In the genomic region with DNA sequence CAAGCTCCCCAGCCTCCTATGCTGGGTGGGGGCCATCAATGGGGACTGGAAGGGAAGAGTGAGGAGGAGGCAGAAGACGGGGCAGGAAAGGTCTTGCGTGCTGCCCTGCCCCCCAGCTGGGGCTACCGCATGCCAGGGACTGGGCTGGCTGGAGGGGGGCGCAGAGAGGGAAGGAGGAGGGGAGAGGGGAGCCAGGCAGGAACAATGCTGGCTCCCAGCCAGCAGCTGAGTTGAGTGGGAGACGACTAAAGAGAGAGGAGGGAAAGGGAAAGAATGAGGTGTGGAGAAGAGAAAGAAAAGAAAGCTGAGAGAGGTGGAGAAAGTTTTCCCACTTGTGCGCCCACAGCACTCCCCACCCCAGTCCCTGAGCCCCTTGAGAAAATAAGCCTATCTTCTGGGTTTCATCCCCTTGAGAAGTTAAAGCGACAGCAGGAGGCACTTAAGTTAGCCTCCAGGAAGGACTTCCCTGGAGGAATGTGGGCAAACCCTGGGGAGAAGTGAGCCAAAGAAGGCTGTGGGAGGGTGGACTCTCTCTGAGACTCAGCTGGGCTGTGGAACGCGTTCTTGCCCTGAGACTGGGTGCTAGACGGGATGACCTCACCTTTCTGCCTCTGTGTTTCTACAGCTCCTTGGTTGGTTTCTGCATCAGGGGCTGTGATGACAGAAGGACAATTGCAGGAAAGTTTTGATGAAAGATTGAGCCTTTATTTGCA, we compare ENCODE assay signal across 1 cellular context.
A peak's percentile ranks its signal among the peaks of the same experiment; 100 is the strongest.
TF ChIP-seq lines count a peak whose summit lies in the region.

No MANE protein-coding gene starts in this region.

TF ChIP-seq in HEK293, 187 proteins besides CTCF, POLR2A, EP300 and RAD21 (continued from another document and continues in another):
- TF ChIP-seq ZNF670 (tag by site-specific recombination; IDR thresholded peaks at IDR 0.05; ENCODE audit: low read depth) (no peak), ZNF121 (tag by site-specific recombination; IDR thresholded peaks at IDR 0.05) (no peak), ZNF394 (tag by site-specific recombination; IDR thresholded peaks at IDR 0.05; ENCODE audit: borderline replicate concordance) (no peak; the same call in 1 of the 2 replicates), ZNF600 (tag by site-specific recombination; IDR thresholded peaks at IDR 0.05) (no peak), SETDB1 (IDR thresholded peaks at IDR 0.05; ENCODE audit: insufficient read length, low read length) (no peak), KLF7 (tag by site-specific recombination; IDR thresholded peaks at IDR 0.05; ENCODE audit: borderline replicate concordance) (no peak), ZNF621 (tag by site-specific recombination; IDR thresholded peaks at IDR 0.05) (no peak), KLF8 (tag by site-specific recombination; IDR thresholded peaks at IDR 0.05) (no peak), ZNF169 (tag by site-specific recombination; IDR thresholded peaks at IDR 0.05) (no peak), ZNF510 (tag by site-specific recombination; IDR thresholded peaks at IDR 0.05; ENCODE audit: insufficient replicate concordance) (no peak), ZSCAN16 (tag by site-specific recombination; IDR thresholded peaks at IDR 0.05) (no peak), ZIC2 (tag by site-specific recombination; IDR thresholded peaks at IDR 0.05) (peak; percentile 60), ZSCAN23 (tag by site-specific recombination; IDR thresholded peaks at IDR 0.05) (0 out of 2 replicates have a peak, but pooled peaks have one; percentile 21), ZNF16 (tag by site-specific recombination; IDR thresholded peaks at IDR 0.05; ENCODE audit: low read depth) (peak; percentile 73; the same call in 1 of the 2 replicates), ZNF426 (tag by site-specific recombination; IDR thresholded peaks at IDR 0.05) (no peak), ZNF223 (tag by site-specific recombination; IDR thresholded peaks at IDR 0.05) (peak; percentile 79), ZNF701 (tag by site-specific recombination; IDR thresholded peaks at IDR 0.05) (no peak), ZNF623 (tag by site-specific recombination; IDR thresholded peaks at IDR 0.05) (no peak), ZNF664 (tag by site-specific recombination; IDR thresholded peaks at IDR 0.05) (no peak), IKZF3 (tag by site-specific recombination; IDR thresholded peaks at IDR 0.05) (no peak)
- TF ChIP-seq, protein P1, sequence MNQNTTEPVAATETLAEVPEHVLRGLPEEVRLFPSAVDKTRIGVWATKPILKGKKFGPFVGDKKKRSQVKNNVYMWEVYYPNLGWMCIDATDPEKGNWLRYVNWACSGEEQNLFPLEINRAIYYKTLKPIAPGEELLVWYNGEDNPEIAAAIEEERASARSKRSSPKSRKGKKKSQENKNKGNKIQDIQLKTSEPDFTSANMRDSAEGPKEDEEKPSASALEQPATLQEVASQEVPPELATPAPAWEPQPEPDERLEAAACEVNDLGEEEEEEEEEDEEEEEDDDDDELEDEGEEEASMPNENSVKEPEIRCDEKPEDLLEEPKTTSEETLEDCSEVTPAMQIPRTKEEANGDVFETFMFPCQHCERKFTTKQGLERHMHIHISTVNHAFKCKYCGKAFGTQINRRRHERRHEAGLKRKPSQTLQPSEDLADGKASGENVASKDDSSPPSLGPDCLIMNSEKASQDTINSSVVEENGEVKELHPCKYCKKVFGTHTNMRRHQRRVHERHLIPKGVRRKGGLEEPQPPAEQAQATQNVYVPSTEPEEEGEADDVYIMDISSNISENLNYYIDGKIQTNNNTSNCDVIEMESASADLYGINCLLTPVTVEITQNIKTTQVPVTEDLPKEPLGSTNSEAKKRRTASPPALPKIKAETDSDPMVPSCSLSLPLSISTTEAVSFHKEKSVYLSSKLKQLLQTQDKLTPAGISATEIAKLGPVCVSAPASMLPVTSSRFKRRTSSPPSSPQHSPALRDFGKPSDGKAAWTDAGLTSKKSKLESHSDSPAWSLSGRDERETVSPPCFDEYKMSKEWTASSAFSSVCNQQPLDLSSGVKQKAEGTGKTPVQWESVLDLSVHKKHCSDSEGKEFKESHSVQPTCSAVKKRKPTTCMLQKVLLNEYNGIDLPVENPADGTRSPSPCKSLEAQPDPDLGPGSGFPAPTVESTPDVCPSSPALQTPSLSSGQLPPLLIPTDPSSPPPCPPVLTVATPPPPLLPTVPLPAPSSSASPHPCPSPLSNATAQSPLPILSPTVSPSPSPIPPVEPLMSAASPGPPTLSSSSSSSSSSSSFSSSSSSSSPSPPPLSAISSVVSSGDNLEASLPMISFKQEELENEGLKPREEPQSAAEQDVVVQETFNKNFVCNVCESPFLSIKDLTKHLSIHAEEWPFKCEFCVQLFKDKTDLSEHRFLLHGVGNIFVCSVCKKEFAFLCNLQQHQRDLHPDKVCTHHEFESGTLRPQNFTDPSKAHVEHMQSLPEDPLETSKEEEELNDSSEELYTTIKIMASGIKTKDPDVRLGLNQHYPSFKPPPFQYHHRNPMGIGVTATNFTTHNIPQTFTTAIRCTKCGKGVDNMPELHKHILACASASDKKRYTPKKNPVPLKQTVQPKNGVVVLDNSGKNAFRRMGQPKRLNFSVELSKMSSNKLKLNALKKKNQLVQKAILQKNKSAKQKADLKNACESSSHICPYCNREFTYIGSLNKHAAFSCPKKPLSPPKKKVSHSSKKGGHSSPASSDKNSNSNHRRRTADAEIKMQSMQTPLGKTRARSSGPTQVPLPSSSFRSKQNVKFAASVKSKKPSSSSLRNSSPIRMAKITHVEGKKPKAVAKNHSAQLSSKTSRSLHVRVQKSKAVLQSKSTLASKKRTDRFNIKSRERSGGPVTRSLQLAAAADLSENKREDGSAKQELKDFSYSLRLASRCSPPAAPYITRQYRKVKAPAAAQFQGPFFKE (tag by site-specific recombination; IDR thresholded peaks at IDR 0.05; ENCODE audit: borderline replicate concordance), result no peak
- TF ChIP-seq, protein P2, sequence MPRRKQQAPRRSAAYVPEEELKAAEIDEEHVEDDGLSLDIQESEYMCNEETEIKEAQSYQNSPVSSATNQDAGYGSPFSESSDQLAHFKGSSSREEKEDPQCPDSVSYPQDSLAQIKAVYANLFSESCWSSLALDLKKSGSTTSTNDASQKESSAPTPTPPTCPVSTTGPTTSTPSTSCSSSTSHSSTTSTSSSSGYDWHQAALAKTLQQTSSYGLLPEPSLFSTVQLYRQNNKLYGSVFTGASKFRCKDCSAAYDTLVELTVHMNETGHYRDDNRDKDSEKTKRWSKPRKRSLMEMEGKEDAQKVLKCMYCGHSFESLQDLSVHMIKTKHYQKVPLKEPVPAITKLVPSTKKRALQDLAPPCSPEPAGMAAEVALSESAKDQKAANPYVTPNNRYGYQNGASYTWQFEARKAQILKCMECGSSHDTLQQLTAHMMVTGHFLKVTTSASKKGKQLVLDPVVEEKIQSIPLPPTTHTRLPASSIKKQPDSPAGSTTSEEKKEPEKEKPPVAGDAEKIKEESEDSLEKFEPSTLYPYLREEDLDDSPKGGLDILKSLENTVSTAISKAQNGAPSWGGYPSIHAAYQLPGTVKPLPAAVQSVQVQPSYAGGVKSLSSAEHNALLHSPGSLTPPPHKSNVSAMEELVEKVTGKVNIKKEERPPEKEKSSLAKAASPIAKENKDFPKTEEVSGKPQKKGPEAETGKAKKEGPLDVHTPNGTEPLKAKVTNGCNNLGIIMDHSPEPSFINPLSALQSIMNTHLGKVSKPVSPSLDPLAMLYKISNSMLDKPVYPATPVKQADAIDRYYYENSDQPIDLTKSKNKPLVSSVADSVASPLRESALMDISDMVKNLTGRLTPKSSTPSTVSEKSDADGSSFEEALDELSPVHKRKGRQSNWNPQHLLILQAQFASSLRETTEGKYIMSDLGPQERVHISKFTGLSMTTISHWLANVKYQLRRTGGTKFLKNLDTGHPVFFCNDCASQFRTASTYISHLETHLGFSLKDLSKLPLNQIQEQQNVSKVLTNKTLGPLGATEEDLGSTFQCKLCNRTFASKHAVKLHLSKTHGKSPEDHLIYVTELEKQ (tag by site-specific recombination; IDR thresholded peaks at IDR 0.05; ENCODE audit: borderline replicate concordance), result no peak
- TF ChIP-seq, protein P3, sequence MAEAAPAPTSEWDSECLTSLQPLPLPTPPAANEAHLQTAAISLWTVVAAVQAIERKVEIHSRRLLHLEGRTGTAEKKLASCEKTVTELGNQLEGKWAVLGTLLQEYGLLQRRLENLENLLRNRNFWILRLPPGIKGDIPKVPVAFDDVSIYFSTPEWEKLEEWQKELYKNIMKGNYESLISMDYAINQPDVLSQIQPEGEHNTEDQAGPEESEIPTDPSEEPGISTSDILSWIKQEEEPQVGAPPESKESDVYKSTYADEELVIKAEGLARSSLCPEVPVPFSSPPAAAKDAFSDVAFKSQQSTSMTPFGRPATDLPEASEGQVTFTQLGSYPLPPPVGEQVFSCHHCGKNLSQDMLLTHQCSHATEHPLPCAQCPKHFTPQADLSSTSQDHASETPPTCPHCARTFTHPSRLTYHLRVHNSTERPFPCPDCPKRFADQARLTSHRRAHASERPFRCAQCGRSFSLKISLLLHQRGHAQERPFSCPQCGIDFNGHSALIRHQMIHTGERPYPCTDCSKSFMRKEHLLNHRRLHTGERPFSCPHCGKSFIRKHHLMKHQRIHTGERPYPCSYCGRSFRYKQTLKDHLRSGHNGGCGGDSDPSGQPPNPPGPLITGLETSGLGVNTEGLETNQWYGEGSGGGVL (tag by site-specific recombination; IDR thresholded peaks at IDR 0.05), result peak; percentile 97
- TF ChIP-seq, protein P4, sequence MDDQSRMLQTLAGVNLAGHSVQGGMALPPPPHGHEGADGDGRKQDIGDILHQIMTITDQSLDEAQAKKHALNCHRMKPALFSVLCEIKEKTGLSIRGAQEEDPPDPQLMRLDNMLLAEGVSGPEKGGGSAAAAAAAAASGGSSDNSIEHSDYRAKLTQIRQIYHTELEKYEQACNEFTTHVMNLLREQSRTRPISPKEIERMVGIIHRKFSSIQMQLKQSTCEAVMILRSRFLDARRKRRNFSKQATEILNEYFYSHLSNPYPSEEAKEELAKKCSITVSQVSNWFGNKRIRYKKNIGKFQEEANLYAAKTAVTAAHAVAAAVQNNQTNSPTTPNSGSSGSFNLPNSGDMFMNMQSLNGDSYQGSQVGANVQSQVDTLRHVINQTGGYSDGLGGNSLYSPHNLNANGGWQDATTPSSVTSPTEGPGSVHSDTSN (CRISPR knock-in tag; IDR thresholded peaks at IDR 0.05), result no peak
- TF ChIP-seq, protein P5, sequence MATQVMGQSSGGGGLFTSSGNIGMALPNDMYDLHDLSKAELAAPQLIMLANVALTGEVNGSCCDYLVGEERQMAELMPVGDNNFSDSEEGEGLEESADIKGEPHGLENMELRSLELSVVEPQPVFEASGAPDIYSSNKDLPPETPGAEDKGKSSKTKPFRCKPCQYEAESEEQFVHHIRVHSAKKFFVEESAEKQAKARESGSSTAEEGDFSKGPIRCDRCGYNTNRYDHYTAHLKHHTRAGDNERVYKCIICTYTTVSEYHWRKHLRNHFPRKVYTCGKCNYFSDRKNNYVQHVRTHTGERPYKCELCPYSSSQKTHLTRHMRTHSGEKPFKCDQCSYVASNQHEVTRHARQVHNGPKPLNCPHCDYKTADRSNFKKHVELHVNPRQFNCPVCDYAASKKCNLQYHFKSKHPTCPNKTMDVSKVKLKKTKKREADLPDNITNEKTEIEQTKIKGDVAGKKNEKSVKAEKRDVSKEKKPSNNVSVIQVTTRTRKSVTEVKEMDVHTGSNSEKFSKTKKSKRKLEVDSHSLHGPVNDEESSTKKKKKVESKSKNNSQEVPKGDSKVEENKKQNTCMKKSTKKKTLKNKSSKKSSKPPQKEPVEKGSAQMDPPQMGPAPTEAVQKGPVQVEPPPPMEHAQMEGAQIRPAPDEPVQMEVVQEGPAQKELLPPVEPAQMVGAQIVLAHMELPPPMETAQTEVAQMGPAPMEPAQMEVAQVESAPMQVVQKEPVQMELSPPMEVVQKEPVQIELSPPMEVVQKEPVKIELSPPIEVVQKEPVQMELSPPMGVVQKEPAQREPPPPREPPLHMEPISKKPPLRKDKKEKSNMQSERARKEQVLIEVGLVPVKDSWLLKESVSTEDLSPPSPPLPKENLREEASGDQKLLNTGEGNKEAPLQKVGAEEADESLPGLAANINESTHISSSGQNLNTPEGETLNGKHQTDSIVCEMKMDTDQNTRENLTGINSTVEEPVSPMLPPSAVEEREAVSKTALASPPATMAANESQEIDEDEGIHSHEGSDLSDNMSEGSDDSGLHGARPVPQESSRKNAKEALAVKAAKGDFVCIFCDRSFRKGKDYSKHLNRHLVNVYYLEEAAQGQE (tag by site-specific recombination; IDR thresholded peaks at IDR 0.05), result no peak
- TF ChIP-seq, protein P6, sequence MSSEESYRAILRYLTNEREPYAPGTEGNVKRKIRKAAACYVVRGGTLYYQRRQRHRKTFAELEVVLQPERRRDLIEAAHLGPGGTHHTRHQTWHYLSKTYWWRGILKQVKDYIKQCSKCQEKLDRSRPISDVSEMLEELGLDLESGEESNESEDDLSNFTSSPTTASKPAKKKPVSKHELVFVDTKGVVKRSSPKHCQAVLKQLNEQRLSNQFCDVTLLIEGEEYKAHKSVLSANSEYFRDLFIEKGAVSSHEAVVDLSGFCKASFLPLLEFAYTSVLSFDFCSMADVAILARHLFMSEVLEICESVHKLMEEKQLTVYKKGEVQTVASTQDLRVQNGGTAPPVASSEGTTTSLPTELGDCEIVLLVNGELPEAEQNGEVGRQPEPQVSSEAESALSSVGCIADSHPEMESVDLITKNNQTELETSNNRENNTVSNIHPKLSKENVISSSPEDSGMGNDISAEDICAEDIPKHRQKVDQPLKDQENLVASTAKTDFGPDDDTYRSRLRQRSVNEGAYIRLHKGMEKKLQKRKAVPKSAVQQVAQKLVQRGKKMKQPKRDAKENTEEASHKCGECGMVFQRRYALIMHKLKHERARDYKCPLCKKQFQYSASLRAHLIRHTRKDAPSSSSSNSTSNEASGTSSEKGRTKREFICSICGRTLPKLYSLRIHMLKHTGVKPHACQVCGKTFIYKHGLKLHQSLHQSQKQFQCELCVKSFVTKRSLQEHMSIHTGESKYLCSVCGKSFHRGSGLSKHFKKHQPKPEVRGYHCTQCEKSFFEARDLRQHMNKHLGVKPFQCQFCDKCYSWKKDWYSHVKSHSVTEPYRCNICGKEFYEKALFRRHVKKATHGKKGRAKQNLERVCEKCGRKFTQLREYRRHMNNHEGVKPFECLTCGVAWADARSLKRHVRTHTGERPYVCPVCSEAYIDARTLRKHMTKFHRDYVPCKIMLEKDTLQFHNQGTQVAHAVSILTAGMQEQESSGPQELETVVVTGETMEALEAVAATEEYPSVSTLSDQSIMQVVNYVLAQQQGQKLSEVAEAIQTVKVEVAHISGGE (tag by site-specific recombination; conservative IDR thresholded peaks at IDR 0.05; ENCODE audit: low read depth), result no peak
- TF ChIP-seq, protein P7, sequence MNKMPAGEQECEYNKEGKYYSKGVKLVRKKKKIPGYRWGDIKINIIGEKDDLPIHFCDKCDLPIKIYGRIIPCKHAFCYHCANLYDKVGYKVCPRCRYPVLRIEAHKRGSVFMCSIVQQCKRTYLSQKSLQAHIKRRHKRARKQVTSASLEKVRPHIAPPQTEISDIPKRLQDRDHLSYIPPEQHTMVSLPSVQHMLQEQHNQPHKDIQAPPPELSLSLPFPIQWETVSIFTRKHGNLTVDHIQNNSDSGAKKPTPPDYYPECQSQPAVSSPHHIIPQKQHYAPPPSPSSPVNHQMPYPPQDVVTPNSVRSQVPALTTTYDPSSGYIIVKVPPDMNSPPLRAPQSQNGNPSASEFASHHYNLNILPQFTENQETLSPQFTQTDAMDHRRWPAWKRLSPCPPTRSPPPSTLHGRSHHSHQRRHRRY (tag by site-specific recombination; IDR thresholded peaks at IDR 0.05), result 0 out of 2 replicates have a peak, but pooled peaks have one; percentile 25
- TF ChIP-seq, protein P8, sequence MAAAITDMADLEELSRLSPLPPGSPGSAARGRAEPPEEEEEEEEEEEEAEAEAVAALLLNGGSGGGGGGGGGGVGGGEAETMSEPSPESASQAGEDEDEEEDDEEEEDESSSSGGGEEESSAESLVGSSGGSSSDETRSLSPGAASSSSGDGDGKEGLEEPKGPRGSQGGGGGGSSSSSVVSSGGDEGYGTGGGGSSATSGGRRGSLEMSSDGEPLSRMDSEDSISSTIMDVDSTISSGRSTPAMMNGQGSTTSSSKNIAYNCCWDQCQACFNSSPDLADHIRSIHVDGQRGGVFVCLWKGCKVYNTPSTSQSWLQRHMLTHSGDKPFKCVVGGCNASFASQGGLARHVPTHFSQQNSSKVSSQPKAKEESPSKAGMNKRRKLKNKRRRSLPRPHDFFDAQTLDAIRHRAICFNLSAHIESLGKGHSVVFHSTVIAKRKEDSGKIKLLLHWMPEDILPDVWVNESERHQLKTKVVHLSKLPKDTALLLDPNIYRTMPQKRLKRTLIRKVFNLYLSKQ (tag by site-specific recombination; IDR thresholded peaks at IDR 0.05; ENCODE audit: borderline replicate concordance), result no peak
